In the genomic region with DNA sequence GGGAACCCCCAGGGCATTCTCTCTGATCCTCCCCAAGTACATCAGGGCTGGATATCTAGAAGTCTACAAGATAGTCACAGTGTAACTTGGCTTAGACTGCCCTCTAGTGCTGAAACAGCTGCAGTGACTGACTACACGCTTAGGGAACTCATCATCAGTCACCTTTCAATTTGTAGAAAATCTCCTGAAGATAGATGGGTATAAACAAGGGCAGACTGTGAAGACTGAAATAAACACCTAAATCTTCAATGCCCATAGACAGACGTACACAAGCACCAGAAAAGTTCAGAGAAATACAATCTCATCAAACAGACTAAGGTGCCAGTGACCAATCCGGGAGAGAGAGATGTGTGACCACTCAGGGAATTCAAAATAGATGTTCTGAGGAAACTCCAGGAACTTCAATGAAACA, we compare ENCODE assay signal across 8 cellular contexts. TPM values are rescaled to one million over a fixed set of nuclear protein-coding genes. Genes with fewer than 3 reads are reported as not detected.
DNase-seq lines count a peak whose midpoint lies in the region; ATAC-seq and TF ChIP-seq lines count a peak whose summit lies in the region.

No MANE protein-coding gene starts in this region.

- no peak overlapping the region for H3K4me3 Mint-ChIP-seq in brain

- H3K27ac ChIP-seq in MM.1S (ENCODE audit: low read length), result no peak overlapping the region

- H3F3A ChIP-seq in MM.1S (ENCODE audit: insufficient read depth, low read length), result no peaks in the 10 kb centered on the region

- no peaks in the 10 kb centered on the region for H3K27me3 ChIP-seq in MM.1S (replicated peaks; ENCODE audit: insufficient read depth, low read length)

- peaks cover 26 to 58% (median 43%) of the 10 kb centered on the region in 5 experiments for H3K9me3 Mint-ChIP-seq in brain

- no peaks in the 10 kb centered on the region for H3K9me2 ChIP-seq in MM.1S (replicated peaks; ENCODE audit: insufficient read depth, low read length)

- no peaks in the 10 kb centered on the region for H3K36me3 ChIP-seq in MM.1S (replicated peaks; ENCODE audit: insufficient read depth, low read length)

- H3K36me3 Mint-ChIP-seq in brain, result peaks cover 84% of the 10 kb centered on the region

- no peaks in the 10 kb centered on the region for H3K4me1 Mint-ChIP-seq in brain

- DNase-seq in ELF-1 (ENCODE audit: low read depth, low spot score) (peak; percentile 77), MM.1S (peak; percentile 80), SW 1271 (lab: John Stamatoyannopoulos, UW) (peak; percentile 32 to 50), inferior parietal cortex (ENCODE audit: extremely low spot score) (peak; percentile 66), mesenteric fat pad (ENCODE audit: low spot score) (no peak)
- DNase-seq in stimulated activated CD4-positive, alpha-beta T cell treated with anti-CD3 and anti-CD28 coated beads, Interleukin-1b, Interleukin-23, amount 100 ng/mL, for 48 hours, result peak; percentile 57

- peaks cover 4% of the 10 kb centered on the region for H3K27me3 Mint-ChIP-seq in brain

- no peak overlapping the region for H3K4me2 ChIP-seq in MM.1S (ENCODE audit: low read depth, low read length)

- H3K4me1 ChIP-seq in MM.1S (ENCODE audit: low read length), result no peaks in the 10 kb centered on the region

- peak; percentile 78 for ATAC-seq in GM21737 (IDR thresholded peaks at IDR 0.05; ENCODE audit: unreplicated experiment)

- H3K9me3 ChIP-seq in MM.1S (replicated peaks; ENCODE audit: insufficient read depth, low read length), result no peaks in the 10 kb centered on the region

- no peaks in the 10 kb centered on the region for H3K79me2 ChIP-seq in MM.1S (ENCODE audit: low read length)

- no peak overlapping the region for H3K4me3 ChIP-seq in MM.1S (ENCODE audit: low read length)

- no peak overlapping the region for H2AFZ ChIP-seq in MM.1S (ENCODE audit: low read length)

- no peak overlapping the region for H3K9ac ChIP-seq in MM.1S (ENCODE audit: low read length)

- H4K20me1 ChIP-seq in MM.1S (ENCODE audit: insufficient read depth, low read length), result no peaks in the 10 kb centered on the region

- peak; percentile 97 for TF ChIP-seq CTCF in MM.1S (IDR thresholded peaks at IDR 0.05; ENCODE audit: low read length)
- peak; percentile 61 to 65 for TF ChIP-seq CTCF in brain (conservative IDR thresholded peaks at IDR 0.05)

- H3K27ac Mint-ChIP-seq in brain, result no peak overlapping the region

RNA-seq across cellular contexts. Expression of a gene that starts 46.6 kb away (rescaled TPM):
- 38.4 TPM for polyA plus RNA-seq in brain (ENCODE audit: insufficient read depth, low read depth, low replicate concordance)
- 7.4 TPM for total RNA-seq in mesenteric fat pad
